15 cellular contexts compared by ENCODE assay signal in genomic region chr9:27385606-27386005, GRCh38.
A peak's percentile ranks its signal among the peaks of the same experiment; 100 is the strongest.
DNase-seq lines count a peak whose midpoint lies in the region; ATAC-seq, FAIRE-seq and TF ChIP-seq lines count a peak whose summit lies in the region.
"Had no signal": no experiment of that assay in that cellular context is flagged by ENCODE, and none has a peak within 500 bp of the region (broad histone marks: within the 10 kb centered on the region; RNA-seq: fewer than 3 reads in every experiment).

No MANE protein-coding gene starts in this region.

- ATAC-seq in GM18861 (IDR thresholded peaks at IDR 0.05; ENCODE audit: unreplicated experiment) (peak; percentile 36), gastroesophageal sphincter (no peak)
- ATAC-seq: activated CD8-positive, alpha-beta T cell treated with anti-CD3 and anti-CD28 coated beads for 36 hours; heart right ventricle; K562 had no signal

- no peaks in the 10 kb centered on the region for H3K27me3 ChIP-seq in bronchial epithelial cell (ENCODE audit: control insufficient read depth, insufficient read depth, low read length)
- H3K27me3 ChIP-seq in gastroesophageal sphincter = no peaks in the 10 kb centered on the region
- no peaks in the 10 kb centered on the region for H3K27me3 ChIP-seq in suprapubic skin
- H3K27me3 ChIP-seq: heart right ventricle, testis had no signal

- 100% methylated on average over 1 of the region's 2 CpGs; no CpG with 5 or more reads in 1 of the 2 donors for WGBS in gastroesophageal sphincter (ENCODE audit: low coverage in 1 of 2), 2 donors
- 54% methylated on average over 2 of the region's 2 CpGs for WGBS in suprapubic skin

- peak; percentile 96 for FAIRE-seq in bronchial epithelial cell (lab: Jason Lieb, UNC)
- FAIRE-seq: endothelial cell of umbilical vein, K562 had no signal

- H3K9me3 ChIP-seq in gastroesophageal sphincter (no peaks in the 10 kb centered on the region), suprapubic skin (no peaks in the 10 kb centered on the region)
- H3K9me3 ChIP-seq: heart right ventricle, testis had no signal

- TF ChIP-seq CTCF in bronchial epithelial cell (IDR thresholded peaks at IDR 0.05; ENCODE audit: insufficient read depth, low read length, severe bottlenecking) (no peak), gastroesophageal sphincter (IDR thresholded peaks at IDR 0.05) (no peak), suprapubic skin (IDR thresholded peaks at IDR 0.05) (no peak)

- peaks cover 3 to 50% (median 11%) of the 10 kb centered on the region in 3 donors for H3K4me1 ChIP-seq in gastroesophageal sphincter
- peaks cover 46% of the 10 kb centered on the region for H3K4me1 ChIP-seq in suprapubic skin
- H3K4me1 ChIP-seq: testis had no signal

- TF ChIP-seq EP300 in gastroesophageal sphincter (IDR thresholded peaks at IDR 0.05) (no peak), suprapubic skin (IDR thresholded peaks at IDR 0.05) (no peak)

- H3K27ac ChIP-seq in gastroesophageal sphincter = no peak overlapping the region
- no peak overlapping the region for H3K27ac ChIP-seq in suprapubic skin
- H3K27ac ChIP-seq: heart right ventricle, testis had no signal

- peak; percentile 30 for DNase-seq in NCI-H128 (lab: John Stamatoyannopoulos, UW; ENCODE audit: unreplicated experiment)
- DNase-seq in bronchial epithelial cell (ENCODE audit: low read depth) = peak; percentile 47
- peak; percentile 90 for DNase-seq in renal cortical epithelial cell (ENCODE audit: low read depth)
- no peak for DNase-seq in suprapubic skin (ENCODE audit: low spot score in 2 of 2)
- no peak for DNase-seq in iPS-NIHi7 (ENCODE audit: extremely low spot score)
- DNase-seq: activated CD8-positive, alpha-beta T cell treated with anti-CD3 and anti-CD28 coated beads for 36 hours; CD8-positive, alpha-beta memory T cell; heart right ventricle; NCI-H446; testis had no signal

- TF ChIP-seq POLR2A in gastroesophageal sphincter (IDR thresholded peaks at IDR 0.05) (no peak), suprapubic skin (IDR thresholded peaks at IDR 0.05) (no peak)

- H3K36me3 ChIP-seq in bronchial epithelial cell (ENCODE audit: control insufficient read depth, insufficient read depth, low read length) = peaks cover 1% of the 10 kb centered on the region
- no peaks in the 10 kb centered on the region for H3K36me3 ChIP-seq in gastroesophageal sphincter
- H3K36me3 ChIP-seq in suprapubic skin = no peaks in the 10 kb centered on the region
- H3K36me3 ChIP-seq: heart right ventricle had no signal

- H3K4me3 ChIP-seq in bronchial epithelial cell (ENCODE audit: low read depth, low read length) (no peak overlapping the region), gastroesophageal sphincter (no peak overlapping the region), suprapubic skin (no peak overlapping the region)
- H3K4me3 ChIP-seq: heart right ventricle, K562, smooth muscle cell, testis had no signal

Comparison
In these comparisons a context has a peak if more than half of its experiments do, and no peak if none do; other contexts are left out.
1. DNase-seq: peak in NCI-H128 (single experiment), bronchial epithelial cell (single experiment) and renal cortical epithelial cell (single experiment); none in suprapubic skin (0 of 2) and iPS-NIHi7 (single experiment).